ENCODE assay signal across 19 cellular contexts in genomic region chr9:6930827-6931226, GRCh38.
DNase-seq lines count a peak whose midpoint lies in the region; ATAC-seq and TF ChIP-seq lines count a peak whose summit lies in the region.
"Had no signal": no experiment of that assay in that cellular context is flagged by ENCODE, and none has a peak within 500 bp of the region (broad histone marks: within the 10 kb centered on the region; RNA-seq: fewer than 3 reads in every experiment).

No MANE protein-coding gene starts in this region.

- H3K4me3 ChIP-seq in ACC112 (ENCODE audit: low read depth, low read length) (no peak overlapping the region), HCT116 (replicated peaks in 1 of 2; ENCODE audit: low read depth in 1 of 2, low read length in 2 of 2) (no peak overlapping the region), astrocyte of the spinal cord (ENCODE audit: low read depth, low read length) (no peak overlapping the region)
- H3K4me3 ChIP-seq: GM12878 had no signal

- ATAC-seq in HCT116 (no peak), foreskin keratinocyte (peak; percentile 40), HG03378 (IDR thresholded peaks at IDR 0.05; ENCODE audit: unreplicated experiment) (no peak), HG03520 (IDR thresholded peaks at IDR 0.05; ENCODE audit: unreplicated experiment) (no peak), GM18517 (IDR thresholded peaks at IDR 0.05; ENCODE audit: unreplicated experiment) (no peak)
- ATAC-seq: GM12878 had no signal

- H3K36me3 ChIP-seq in ACC112 (ENCODE audit: insufficient read depth, low read length) = no peaks in the 10 kb centered on the region
- no peaks in the 10 kb centered on the region for H3K36me3 ChIP-seq in HCT116 (ENCODE audit: control insufficient read depth in 1 of 2, insufficient read depth in 2 of 2, low read length in 2 of 2)

- TF ChIP-seq POLR2A in HCT116 (IDR thresholded peaks at IDR 0.05; ENCODE audit: borderline replicate concordance, extremely low read depth, insufficient read depth, insufficient read length) = no peak

- H3K79me2 ChIP-seq in ACC112 (ENCODE audit: control insufficient read depth, insufficient read depth, low read length, unreplicated experiment) (no peaks in the 10 kb centered on the region), HCT116 (ENCODE audit: insufficient read depth, low read length) (no peaks in the 10 kb centered on the region)

- H3K9ac ChIP-seq in HCT116 (ENCODE audit: low read length) = no peak overlapping the region; the same call in 1 of the 2 replicates

- DNase-seq in HCT116 (ENCODE audit: low read depth, low spot score) = no peak
- DNase-seq in astrocyte of the spinal cord (ENCODE audit: low read depth, low spot score) = peak; percentile 48
- DNase-seq in foreskin keratinocyte = peak; percentile 59 to 87
- no peak for DNase-seq in DMS 273 treated with DMSO at 0.1 percent for 48 hours (lab: John Stamatoyannopoulos, UW)
- DNase-seq: activated CD4-positive, alpha-beta T cell treated with anti-CD3 and anti-CD28 coated beads, Interleukin-2, amount 10 ng/mL, durations not matched to agents 24 days and 14 days; activated CD8-positive, alpha-beta memory T cell treated with anti-CD3 and anti-CD28 coated beads, Interleukin-2, amount 50 U/mL, for 48 hours; activated gamma-delta T cell treated with Interleukin-2 at 50 U/mL for 16 hours; anterior cingulate cortex; cortex of kidney; hypothalamus; Karpas-422; midbrain; NCI-H1436; NCI-H2171 treated with DMSO at 0.1 percent for 48 hours had no signal

- H3K4me1 ChIP-seq in ACC112 (ENCODE audit: control insufficient read depth, insufficient read depth, low read length, unreplicated experiment) = peaks cover 27% of the 10 kb centered on the region
- peaks cover 16 to 23% of the 10 kb centered on the region in 2 experiments for H3K4me1 ChIP-seq in HCT116 (ENCODE audit: control insufficient read depth in 1 of 2, insufficient read depth in 2 of 2, low read length in 2 of 2)
- H3K4me1 ChIP-seq in foreskin keratinocyte = no peaks in the 10 kb centered on the region

- TF ChIP-seq RAD21 in HCT116 (IDR thresholded peaks at IDR 0.05; ENCODE audit: low read depth) = no peak

- CTCF ChIA-PET in HCT116 (lab: Charles Lee) = no interaction called here

- 0 out of 2 replicates have a peak overlapping the region, but pooled peaks have one; percentile 19 for H3K27ac ChIP-seq in ACC112 (ENCODE audit: low read depth, low read length)
- no peak overlapping the region for H3K27ac ChIP-seq in HCT116 (ENCODE audit: low read depth, low read length)
- no peak overlapping the region for H3K27ac ChIP-seq in foreskin keratinocyte

- BruUV-seq in HCT116 (replicated peaks; lab: Mats Ljungman, UMichigan) = no TSS peak

- RAD21 ChIA-PET in HCT116 (lab: Charles Lee; ENCODE audit: low non-redundant PET in 1 of 2, low total read pairs in 2 of 2, uncharacterized antibody in 2 of 2, unreplicated experiment in 2 of 2) = no interaction called here

- H3K9me2 ChIP-seq in HCT116 (ENCODE audit: insufficient read depth) = no peaks in the 10 kb centered on the region

- no peaks in the 10 kb centered on the region for H4K20me1 ChIP-seq in HCT116 (ENCODE audit: insufficient read depth)

- POLR2A ChIA-PET in HCT116 (lab: Charles Lee) = no interaction called here

- no peaks in the 10 kb centered on the region for H3K27me3 ChIP-seq in ACC112 (ENCODE audit: insufficient read depth, low read length)
- no peaks in the 10 kb centered on the region for H3K27me3 ChIP-seq in HCT116 (ENCODE audit: insufficient read depth, low read length)
- H3K27me3 ChIP-seq in foreskin keratinocyte = no peaks in the 10 kb centered on the region

- in situ Hi-C loops in astrocyte of the spinal cord (cut with HindIII; ENCODE audit: low sequenced_read_pairs) = no loop called here

- TF ChIP-seq CTCF in HCT116 (IDR thresholded peaks at IDR 0.05 in 2 of 3, conservative IDR thresholded peaks at IDR 0.05 in 1 of 3; ENCODE audit: borderline replicate concordance in 1 of 3, insufficient read depth in 1 of 3, low read depth in 2 of 3, low read length in 2 of 3) = no peak
- no peak for TF ChIP-seq CTCF in astrocyte of the spinal cord (IDR thresholded peaks at IDR 0.05; ENCODE audit: low read depth, low read length)
- no peak for TF ChIP-seq CTCF in foreskin keratinocyte (conservative IDR thresholded peaks at IDR 0.05)

- intact Hi-C loops in HCT116 (cut with micrococcal nuclease) = no loop called here

- no peaks in the 10 kb centered on the region for H3K9me3 ChIP-seq in HCT116 (ENCODE audit: control insufficient read depth in 1 of 2, insufficient read depth in 1 of 2, low read depth in 1 of 2, low read length in 2 of 2)

- peak overlapping the region; percentile 19; the same call in 1 of the 2 replicates for H3K4me2 ChIP-seq in HCT116 (ENCODE audit: low read length)

- H2AFZ ChIP-seq in ACC112 (ENCODE audit: low read length, unreplicated experiment) = no peak overlapping the region
- H2AFZ ChIP-seq in HCT116 (ENCODE audit: low read depth, low read length, poor library complexity, severe bottlenecking) = no peak overlapping the region

TF ChIP-seq in HCT116, 20 proteins besides CTCF, POLR2A, EP300 and RAD21:
- TF ChIP-seq SIN3A (IDR thresholded peaks at IDR 0.05; ENCODE audit: low read depth) (no peak), POLR2AphosphoS5 (IDR thresholded peaks at IDR 0.05; ENCODE audit: low read depth, low read length) (no peak), FOSL1 (IDR thresholded peaks at IDR 0.05; ENCODE audit: low read depth) (no peak), EGR1 (IDR thresholded peaks at IDR 0.05; ENCODE audit: low read depth) (no peak), JUND (IDR thresholded peaks at IDR 0.05) (no peak), YY1 (IDR thresholded peaks at IDR 0.05; ENCODE audit: extremely low read depth, insufficient replicate concordance, low read depth, low read length) (no peak)

Comparison
In these comparisons a context has a peak if more than half of its experiments do, and no peak if none do; other contexts are left out.
1. DNase-seq: peak in astrocyte of the spinal cord (single experiment) and foreskin keratinocyte (2 of 2); none in HCT116 (single experiment) and DMS 273 treated with DMSO at 0.1 percent for 48 hours (single experiment).